Comparison of ENCODE assay signal across 8 cellular contexts in the genomic region with DNA sequence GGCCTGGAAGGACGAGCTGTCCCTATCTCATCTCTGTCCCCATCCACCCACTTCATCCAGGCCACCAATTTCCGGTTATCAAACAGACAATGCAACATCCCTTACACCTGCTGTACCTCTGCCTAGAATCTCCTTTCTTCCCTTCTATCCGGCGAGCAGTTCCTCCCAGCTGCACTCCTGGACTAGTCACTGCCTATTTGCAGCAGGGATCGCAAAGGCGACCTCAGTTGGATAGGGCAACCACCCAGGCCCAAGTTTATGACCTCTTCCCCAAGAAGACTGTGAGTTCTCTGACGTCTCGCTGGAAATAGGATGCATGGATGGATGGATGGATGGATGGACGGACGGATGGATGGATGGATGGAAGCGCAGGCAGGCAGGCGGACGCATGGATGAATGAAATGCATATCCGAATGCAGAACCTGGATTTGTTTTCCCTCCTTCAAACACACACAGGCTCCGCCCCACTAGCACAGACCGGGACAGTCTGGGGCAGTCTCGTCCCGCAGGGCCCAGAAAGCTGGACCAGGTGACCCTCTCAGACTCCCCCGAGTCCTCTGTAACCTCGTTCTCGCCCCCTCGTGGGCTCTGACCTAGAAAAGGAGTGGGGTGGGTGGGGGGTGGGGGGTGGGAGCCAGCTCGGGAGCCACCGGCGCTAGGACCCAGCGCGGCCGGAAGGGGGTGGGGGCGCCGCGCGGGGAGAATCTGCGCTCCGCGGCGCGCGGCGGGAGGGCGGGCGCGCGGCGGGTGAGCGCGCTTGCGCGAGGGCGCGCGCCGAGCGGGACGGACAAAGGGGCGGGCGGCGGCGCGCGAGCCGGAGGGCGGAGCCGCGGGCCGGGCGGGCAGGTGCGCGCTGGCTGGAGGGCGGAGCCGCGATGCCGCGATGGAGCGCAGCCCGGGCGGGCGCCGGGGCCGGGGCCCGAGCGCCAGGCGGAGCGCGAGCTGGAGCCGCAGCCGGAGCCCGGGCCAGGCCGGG. TPM values are rescaled to one million over a fixed set of nuclear protein-coding genes. Genes with fewer than 3 reads are reported as not detected.
DNase-seq lines count a peak whose midpoint lies in the region; ATAC-seq and TF ChIP-seq lines count a peak whose summit lies in the region.

A gene (plus strand): TSS at position 875 of the 976 bp plus-strand sequence. CDS start 24,867 bp downstream, outside the sequence.

- peak; percentile 95 for ATAC-seq in gastroesophageal sphincter

- peak within 1 kb of the TSS; percentile 71 for H3K4me3 ChIP-seq in MM.1S (ENCODE audit: low read length)
- peak within 1 kb of the TSS; percentile 29 for H3K4me3 ChIP-seq in SJSA1
- H3K4me3 ChIP-seq in gastroesophageal sphincter = peak within 1 kb of the TSS; percentile 50 to 58

- H3K9me2 ChIP-seq in MM.1S (replicated peaks; ENCODE audit: insufficient read depth, low read length) = no peaks in the 10 kb centered on the region

- peak within 1 kb of the TSS; percentile 95 for H3K4me2 ChIP-seq in MM.1S (ENCODE audit: low read depth, low read length)

- TF ChIP-seq CTCF in MM.1S (IDR thresholded peaks at IDR 0.05; ENCODE audit: low read length) = no peak
- no peak for TF ChIP-seq CTCF in gastroesophageal sphincter (IDR thresholded peaks at IDR 0.05)

- peak within 1 kb of the TSS; percentile 96 for H2AFZ ChIP-seq in MM.1S (ENCODE audit: low read length)

- no peaks in the 10 kb centered on the region for H3F3A ChIP-seq in MM.1S (ENCODE audit: insufficient read depth, low read length)

- WGBS in gastroesophageal sphincter (ENCODE audit: low coverage in 1 of 2), 2 donors = 4 to 6% methylated on average over 12 to 18 of the region's 88 CpGs

- peak within 1 kb of the TSS; percentile 68 for H3K9ac ChIP-seq in MM.1S (ENCODE audit: low read length)

- H3K36me3 ChIP-seq in MM.1S (replicated peaks; ENCODE audit: insufficient read depth, low read length) = no peaks in the 10 kb centered on the region
- H3K36me3 ChIP-seq in SJSA1 = no peaks in the 10 kb centered on the region
- H3K36me3 ChIP-seq in gastroesophageal sphincter = no peaks in the 10 kb centered on the region

- H3K4me1 ChIP-seq in MM.1S (ENCODE audit: low read length) (no peaks in the 10 kb centered on the region), SJSA1 (replicated peaks) (peaks cover 11% of the 10 kb centered on the region), gastroesophageal sphincter (peaks cover 0 to 21% (median 9%) of the 10 kb centered on the region in 3 donors)

- peaks cover 32% of the 10 kb centered on the region for H3K27me3 ChIP-seq in MM.1S (replicated peaks; ENCODE audit: insufficient read depth, low read length)
- H3K27me3 ChIP-seq in SJSA1 (replicated peaks) = peaks cover 53% of the 10 kb centered on the region
- peaks cover 47% of the 10 kb centered on the region for H3K27me3 ChIP-seq in gastroesophageal sphincter

- no peaks in the 10 kb centered on the region for H3K9me3 ChIP-seq in MM.1S (replicated peaks; ENCODE audit: insufficient read depth, low read length)
- no peaks in the 10 kb centered on the region for H3K9me3 ChIP-seq in SJSA1 (replicated peaks)
- H3K9me3 ChIP-seq in gastroesophageal sphincter = no peaks in the 10 kb centered on the region

- H4K20me1 ChIP-seq in MM.1S (ENCODE audit: insufficient read depth, low read length) = no peaks in the 10 kb centered on the region

- no peak for TF ChIP-seq POLR2A in gastroesophageal sphincter (IDR thresholded peaks at IDR 0.05)

- H3K27ac ChIP-seq in MM.1S (ENCODE audit: low read length) (peak within 1 kb of the TSS; percentile 40; the same call in 1 of the 2 replicates), SJSA1 (no peak within 1 kb of the TSS), gastroesophageal sphincter (peak within 1 kb of the TSS in 3 of 4 donors; percentile 14 to 69 (median 58)), temporal lobe (ENCODE audit: low read depth, low read length) (peak within 1 kb of the TSS; percentile 69)

- no peak for TF ChIP-seq EP300 in gastroesophageal sphincter (IDR thresholded peaks at IDR 0.05)

- no peaks in the 10 kb centered on the region for H3K79me2 ChIP-seq in MM.1S (ENCODE audit: low read length)

- DNase-seq in DMS53 (lab: John Stamatoyannopoulos, UW) = peak; percentile 93
- DNase-seq in H4 (ENCODE audit: low spot score) = peak; percentile 57
- peak; percentile 86 for DNase-seq in MM.1S
- DNase-seq in SJSA1 (ENCODE audit: low read depth in 1 of 2, low spot score in 2 of 2) = no peak
- DNase-seq in activated naive CD4-positive, alpha-beta T cell (lab: John Stamatoyannopoulos, UW) = peak; percentile 42 to 84 (median 58)
- DNase-seq in occipital lobe (lab: John Stamatoyannopoulos, UW) = peak; percentile 75

RNA-seq across cellular contexts. Expression of the gene that starts here (rescaled TPM):
- 0.08 TPM in 1 of 2 replicates, not detected in the other for total RNA-seq in H4 (2014; rRNA removed; shearing (Covaris generic))
- total RNA-seq in SJSA1 (2014; rRNA removed; shearing (Covaris generic)) = not detected in 2 replicates
- under 1 TPM in 1 of 4 donors, not detected in 3; 0.16 TPM for total RNA-seq in gastroesophageal sphincter
- total RNA-seq in occipital lobe = 19.5 TPM
- total RNA-seq in temporal lobe = 29.0 TPM

Comparison
In these comparisons a context has a peak if more than half of its experiments do, and no peak if none do; other contexts are left out.
1. RNA of the gene that starts here (total RNA-seq): 29.0 TPM in temporal lobe (single experiment) and 19.5 TPM in occipital lobe (single experiment); 0.08 TPM in H4, 0.16 TPM in gastroesophageal sphincter and not detected in SJSA1; every median in the first group is over 10 times any median in the second.
2. Peak in DNase-seq in H4; RNA of the gene not detected or under 1 TPM.
3. Peak in ATAC-seq, H3K4me3 ChIP-seq and H3K27ac ChIP-seq in gastroesophageal sphincter; RNA of the gene not detected or under 1 TPM.
4. DNase-seq: peak in DMS53 (single experiment), MM.1S (single experiment), activated naive CD4-positive, alpha-beta T cell (4 of 4) and occipital lobe (single experiment); none in SJSA1 (0 of 2).
5. Peak in every context shown above with its lines, with median percentiles within 50 percentile points of each other: H3K4me3 ChIP-seq.